ENCODE assay signal across 27 cellular contexts in genomic region chr3:134395103-134395502, GRCh38. TPM values are rescaled to one million over a fixed set of nuclear protein-coding genes. Genes with fewer than 3 reads are reported as not detected.
DNase-seq lines count a peak whose midpoint lies in the region; TF ChIP-seq lines count a peak whose summit lies in the region.
"Had no signal": no experiment of that assay in that cellular context is flagged by ENCODE, and none has a peak within 500 bp of the region (broad histone marks: within the 10 kb centered on the region; RNA-seq: fewer than 3 reads in every experiment).

No MANE protein-coding gene starts in this region.

- TF ChIP-seq POLR2A in suprapubic skin (IDR thresholded peaks at IDR 0.05): no peak

- H3K36me3 ChIP-seq in suprapubic skin: no peaks in the 10 kb centered on the region
- H3K36me3 ChIP-seq: HAP-1 had no signal

- H3K9me3 Mint-ChIP-seq in activated T-helper 1 cell treated with anti-CD3 and anti-CD28 coated beads, Interleukin-12 subunit alpha, Interleukin-12 subunit beta, Interleukin-2, Interleukin-4 antibody, amounts not matched to agents 30 ng/mL and 10 ng/mL and 1 ng/mL, durations not matched to agents 14 hours and 24 hours and 36 hours: no peaks in the 10 kb centered on the region
- H3K9me3 Mint-ChIP-seq: CD8-positive, alpha-beta T cell had no signal

- DNase-seq in AG10803 (ENCODE audit: low read depth) (peak; percentile 73), EH (ENCODE audit: low read depth) (peak; percentile 30), fibroblast of the aortic adventitia (ENCODE audit: low read depth) (peak; percentile 25), suprapubic skin (ENCODE audit: low spot score in 2 of 2) (no peak), NCI-H2029 (lab: John Stamatoyannopoulos, UW) (no peak)
- no peak for DNase-seq in activated T-helper 1 cell treated with anti-CD3 and anti-CD28 coated beads, Interleukin-12 subunit alpha, Interleukin-12 subunit beta, Interleukin-2, Interleukin-4 antibody, amounts not matched to agents 30 ng/mL and 10 ng/mL and 1 ng/mL, durations not matched to agents 14 hours and 24 hours and 36 hours (ENCODE audit: low spot score)
- DNase-seq in stimulated activated CD4-positive, alpha-beta T cell treated with anti-CD3 and anti-CD28 coated beads, Interleukin-4, amount 100 ng/mL, for 24 hours: no peak
- DNase-seq: Caco-2; CD8-positive, alpha-beta T cell; EL; GDM1; GOT3; HFFc6; Karpas-422; NCI-H1092 treated with DMSO at 0.1 percent for 48 hours; NCI-H1436; NCI-H187 treated with DMSO at 0.1 percent for 48 hours; NCI-H2107; NCI-H524; NCI-H774; PC-9; SHP77 had no signal

- peaks cover 13% of the 10 kb centered on the region for H3K4me1 ChIP-seq in suprapubic skin
- H3K4me1 ChIP-seq: A549, Caco-2, HAP-1 had no signal

- H3K27ac ChIP-seq in suprapubic skin: peak overlapping the region; percentile 77
- H3K27ac ChIP-seq: A549, C4-2B, PC-9 had no signal

- H3K27ac Mint-ChIP-seq in activated T-helper 1 cell treated with anti-CD3 and anti-CD28 coated beads, Interleukin-12 subunit alpha, Interleukin-12 subunit beta, Interleukin-2, Interleukin-4 antibody, amounts not matched to agents 30 ng/mL and 10 ng/mL and 1 ng/mL, durations not matched to agents 14 hours and 24 hours and 36 hours: no peak overlapping the region
- H3K27ac Mint-ChIP-seq: B cell; CD8-positive, alpha-beta T cell; HFFc6 had no signal

- no peaks in the 10 kb centered on the region for H3K9me3 ChIP-seq in suprapubic skin
- H3K9me3 ChIP-seq: Caco-2 had no signal

- H3K4me3 Mint-ChIP-seq in activated T-helper 1 cell treated with anti-CD3 and anti-CD28 coated beads, Interleukin-12 subunit alpha, Interleukin-12 subunit beta, Interleukin-2, Interleukin-4 antibody, amounts not matched to agents 30 ng/mL and 10 ng/mL and 1 ng/mL, durations not matched to agents 14 hours and 24 hours and 36 hours: no peak overlapping the region
- H3K4me3 Mint-ChIP-seq: B cell; CD8-positive, alpha-beta T cell; HFFc6 had no signal

- no peaks in the 10 kb centered on the region for H3K36me3 Mint-ChIP-seq in activated T-helper 1 cell treated with anti-CD3 and anti-CD28 coated beads, Interleukin-12 subunit alpha, Interleukin-12 subunit beta, Interleukin-2, Interleukin-4 antibody, amounts not matched to agents 30 ng/mL and 10 ng/mL and 1 ng/mL, durations not matched to agents 14 hours and 24 hours and 36 hours (ENCODE audit: low read depth)
- H3K36me3 Mint-ChIP-seq: CD8-positive, alpha-beta T cell had no signal

- H3K27me3 ChIP-seq in suprapubic skin: no peaks in the 10 kb centered on the region

- WGBS in suprapubic skin: 67% methylated on average over 1 of the region's 1 CpG

- intact Hi-C loops in activated T-helper 1 cell treated with anti-CD3 and anti-CD28 coated beads, Interleukin-12 subunit alpha, Interleukin-12 subunit beta, Interleukin-2, Interleukin-4 antibody, amounts not matched to agents 30 ng/mL and 10 ng/mL and 1 ng/mL, durations not matched to agents 14 hours and 24 hours and 36 hours (cut with micrococcal nuclease): no loop called here

- H3K4me3 ChIP-seq in AG10803 (ENCODE audit: low read length): no peak overlapping the region
- H3K4me3 ChIP-seq in fibroblast of the aortic adventitia (ENCODE audit: low read depth, low read length): no peak overlapping the region
- no peak overlapping the region for H3K4me3 ChIP-seq in suprapubic skin
- H3K4me3 ChIP-seq: A549, GM12878, HAP-1, PC-9 had no signal

- H3K4me1 Mint-ChIP-seq in activated T-helper 1 cell treated with anti-CD3 and anti-CD28 coated beads, Interleukin-12 subunit alpha, Interleukin-12 subunit beta, Interleukin-2, Interleukin-4 antibody, amounts not matched to agents 30 ng/mL and 10 ng/mL and 1 ng/mL, durations not matched to agents 14 hours and 24 hours and 36 hours (ENCODE audit: low read depth): no peaks in the 10 kb centered on the region
- H3K4me1 Mint-ChIP-seq: B cell had no signal

- TF ChIP-seq CTCF in AG10803 (conservative IDR thresholded peaks at IDR 0.05; ENCODE audit: low read length): no peak
- no peak for TF ChIP-seq CTCF in fibroblast of the aortic adventitia (IDR thresholded peaks at IDR 0.05; ENCODE audit: insufficient read depth, low read length)
- no peak for TF ChIP-seq CTCF in suprapubic skin (IDR thresholded peaks at IDR 0.05)

- peaks cover 13% of the 10 kb centered on the region for H3K27me3 Mint-ChIP-seq in activated T-helper 1 cell treated with anti-CD3 and anti-CD28 coated beads, Interleukin-12 subunit alpha, Interleukin-12 subunit beta, Interleukin-2, Interleukin-4 antibody, amounts not matched to agents 30 ng/mL and 10 ng/mL and 1 ng/mL, durations not matched to agents 14 hours and 24 hours and 36 hours (ENCODE audit: insufficient read depth)

- no peak for TF ChIP-seq EP300 in suprapubic skin (IDR thresholded peaks at IDR 0.05)

RNA-seq across cellular contexts. Expression of gene AMOTL2, which starts 20.9 kb away (rescaled TPM):
- 65.0 and 75.7 TPM in 2 replicates for total RNA-seq in fibroblast of the aortic adventitia (ENCODE audit: low replicate concordance)
- total RNA-seq in suprapubic skin: 100 to 1,000 TPM in 2 of 4 donors, 10 to 100 TPM in 2; 80.4 to 118 (median 95.8) TPM
- total RNA-seq in activated T-helper 1 cell treated with anti-CD3 and anti-CD28 coated beads, Interleukin-12 subunit alpha, Interleukin-12 subunit beta, Interleukin-2, Interleukin-4 antibody, amounts not matched to agents 30 ng/mL and 10 ng/mL and 1 ng/mL, durations not matched to agents 14 hours and 24 hours and 36 hours: not detected in 2 replicates
- total RNA-seq: B cell; CD8-positive, alpha-beta T cell had no signal

Comparison
In these comparisons a context has a peak if more than half of its experiments do, and no peak if none do; other contexts are left out.
1. DNase-seq: peak in AG10803 (single experiment), EH (single experiment) and fibroblast of the aortic adventitia (single experiment); none in suprapubic skin (0 of 2), activated T-helper 1 cell treated with anti-CD3 and anti-CD28 coated beads, Interleukin-12 subunit alpha, Interleukin-12 subunit beta, Interleukin-2, Interleukin-4 antibody, amounts not matched to agents 30 ng/mL and 10 ng/mL and 1 ng/mL, durations not matched to agents 14 hours and 24 hours and 36 hours (single experiment), NCI-H2029 (single experiment) and stimulated activated CD4-positive, alpha-beta T cell treated with anti-CD3 and anti-CD28 coated beads, Interleukin-4, amount 100 ng/mL, for 24 hours (single experiment).
2. RNA of gene AMOTL2, which starts 20.9 kb away (total RNA-seq): 80.4 to 118 TPM in suprapubic skin and 65.0 to 75.7 TPM in fibroblast of the aortic adventitia; not detected in activated T-helper 1 cell treated with anti-CD3 and anti-CD28 coated beads, Interleukin-12 subunit alpha, Interleukin-12 subunit beta, Interleukin-2, Interleukin-4 antibody, amounts not matched to agents 30 ng/mL and 10 ng/mL and 1 ng/mL, durations not matched to agents 14 hours and 24 hours and 36 hours; every median in the first group is over 10 times any median in the second.